Comparison of ENCODE assay signal across 17 cellular contexts in the genomic region with DNA sequence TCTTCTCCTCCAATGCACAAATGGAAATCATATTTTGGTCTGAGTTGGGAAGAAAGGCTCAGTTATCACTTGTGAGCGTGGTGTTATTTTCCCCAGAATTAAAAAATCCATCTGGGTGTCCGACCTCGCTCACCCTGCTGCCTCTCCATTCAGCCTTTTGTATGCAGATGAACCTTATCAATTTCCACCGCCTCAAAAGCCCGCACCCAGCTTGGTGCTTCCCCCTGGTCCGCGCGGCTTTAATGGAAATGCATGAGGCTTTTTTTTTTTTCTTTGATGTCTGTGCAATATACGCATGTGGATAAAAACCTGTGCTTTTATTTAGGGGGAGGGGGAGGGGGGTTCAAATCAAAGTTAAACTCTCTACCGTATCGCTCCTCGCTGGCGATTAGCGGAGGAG.
"Had no signal": no experiment of that assay in that cellular context is flagged by ENCODE, and none has a peak within 500 bp of the region (broad histone marks: within the 10 kb centered on the region; RNA-seq: fewer than 3 reads in every experiment).

No MANE protein-coding gene starts in this region.

- H3K9me3 ChIP-seq: heart right ventricle, left ventricle myocardium inferior, lower lobe of right lung, right atrium auricular region, thoracic aorta had no signal

- H3K27ac Mint-ChIP-seq: immature natural killer cell; memory B cell; natural killer cell treated with Interleukin-12 subunit alpha and Interleukin-12 subunit beta and Interleukin-15 and Interleukin-18, amount 100 ng/mL, for 72 hours had no signal

- H3K27me3 Mint-ChIP-seq: natural killer cell treated with Interleukin-12 subunit alpha and Interleukin-12 subunit beta and Interleukin-15 and Interleukin-18, amount 100 ng/mL, for 72 hours had no signal

- H3K4me3 Mint-ChIP-seq: immature natural killer cell; memory B cell; natural killer cell treated with Interleukin-12 subunit alpha and Interleukin-12 subunit beta and Interleukin-15 and Interleukin-18, amount 100 ng/mL, for 72 hours had no signal

- DNase-seq: cortex of kidney; effector CD8-positive, alpha-beta T cell; heart right ventricle; immature natural killer cell; left ventricle myocardium inferior; lower lobe of right lung; small intestine; stimulated activated CD4-positive, alpha-beta T cell treated with anti-CD3 and anti-CD28 coated beads, Interleukin-12 subunit alpha, Interleukin-12 subunit beta, amount 100 ng/mL, for 4 hours; stimulated activated naive CD4-positive, alpha-beta T cell; stomach; trophoblast cell had no signal

- H3K4me1 Mint-ChIP-seq: immature natural killer cell, memory B cell had no signal

- ATAC-seq: esophagus mucosa; heart right ventricle; natural killer cell treated with Interleukin-12 subunit alpha and Interleukin-12 subunit beta and Interleukin-15 and Interleukin-18, amount 100 ng/mL, for 72 hours had no signal

- H3K27me3 ChIP-seq: right atrium auricular region had no signal

- H3K36me3 Mint-ChIP-seq: immature natural killer cell; memory B cell; natural killer cell treated with Interleukin-12 subunit alpha and Interleukin-12 subunit beta and Interleukin-15 and Interleukin-18, amount 100 ng/mL, for 72 hours had no signal

- H3K4me1 ChIP-seq: heart right ventricle, left ventricle myocardium inferior, lower lobe of right lung, right atrium auricular region, stomach had no signal

- H3K36me3 ChIP-seq: heart right ventricle, left ventricle myocardium inferior, lower lobe of right lung, right atrium auricular region, stomach, thoracic aorta had no signal

- H3K4me3 ChIP-seq: dorsolateral prefrontal cortex, heart right ventricle, left ventricle myocardium inferior, lower lobe of right lung, right atrium auricular region, stomach, thoracic aorta had no signal

- H3K27ac ChIP-seq: dorsolateral prefrontal cortex, heart right ventricle, left ventricle myocardium inferior, lower lobe of right lung, right atrium auricular region, stomach, thoracic aorta had no signal
